In genomic region chr10:50624154-50624865, GRCh38 we compare ENCODE assay signal across 1 cellular context.
TF ChIP-seq lines count a peak whose summit lies in the region.

No MANE protein-coding gene starts in this region.

TF ChIP-seq in HepG2, 621 proteins besides CTCF, POLR2A, EP300 and RAD21 (continued from another document and continues in another):
- no peak for TF ChIP-seq TAF15 (IDR thresholded peaks at IDR 0.05; ENCODE audit: low read depth, low read length, poor library complexity, severe bottlenecking)
- TF ChIP-seq ZNF660 (CRISPR knock-in tag; IDR thresholded peaks at IDR 0.05; ENCODE audit: borderline replicate concordance, low read depth), result no peak; the same call in 1 of the 2 replicates
- TF ChIP-seq SNAPC2 (CRISPR knock-in tag; IDR thresholded peaks at IDR 0.05), result no peak; the same call in 1 of the 2 replicates
- no peak for TF ChIP-seq ZIK1 (CRISPR knock-in tag; IDR thresholded peaks at IDR 0.05; ENCODE audit: borderline replicate concordance, low read depth)
- TF ChIP-seq FOXP1 (IDR thresholded peaks at IDR 0.05), result no peak
- no peak for TF ChIP-seq FOXP1 (CRISPR knock-in tag; IDR thresholded peaks at IDR 0.05)
- peak; percentile 53; the same call in 1 of the 2 replicates for TF ChIP-seq ETV6 (CRISPR knock-in tag; conservative IDR thresholded peaks at IDR 0.05)
- no peak for TF ChIP-seq REXO4 (CRISPR knock-in tag; IDR thresholded peaks at IDR 0.05; ENCODE audit: borderline replicate concordance)
- TF ChIP-seq SOX13 (IDR thresholded peaks at IDR 0.05), result peak; percentile 25; the same call in 1 of the 2 replicates
- TF ChIP-seq SOX13 (CRISPR knock-in tag; conservative IDR thresholded peaks at IDR 0.05 in 1 of 2, IDR thresholded peaks at IDR 0.05 in 1 of 2), result peak in 1 of 2 experiments; percentile 9; a peak in 1 of 4 replicates
- TF ChIP-seq HMGXB3 (CRISPR knock-in tag; IDR thresholded peaks at IDR 0.05; ENCODE audit: borderline replicate concordance), result 0 out of 2 replicates have a peak, but pooled peaks have one; percentile 21
- TF ChIP-seq STAG1 (CRISPR knock-in tag; IDR thresholded peaks at IDR 0.05), result 0 out of 2 replicates have a peak, but pooled peaks have one; percentile 13
- peak; percentile 13; the same call in 1 of the 2 replicates for TF ChIP-seq ZSCAN25 (CRISPR knock-in tag; IDR thresholded peaks at IDR 0.05)
- no peak for TF ChIP-seq FOXM1 (CRISPR knock-in tag; IDR thresholded peaks at IDR 0.05)
- peak; percentile 43; the same call in 1 of the 2 replicates for TF ChIP-seq EED (CRISPR knock-in tag; IDR thresholded peaks at IDR 0.05)
- no peak for TF ChIP-seq HHEX (CRISPR knock-in tag; IDR thresholded peaks at IDR 0.05)
- no peak for TF ChIP-seq ZNF10 (CRISPR knock-in tag; IDR thresholded peaks at IDR 0.05; ENCODE audit: borderline replicate concordance, low read depth)
- peak; percentile 60; the same call in 1 of the 2 replicates for TF ChIP-seq ZMAT3 (CRISPR knock-in tag; conservative IDR thresholded peaks at IDR 0.05)
- no peak for TF ChIP-seq AGO1 (IDR thresholded peaks at IDR 0.05; ENCODE audit: low read depth, low read length, poor library complexity, severe bottlenecking)
- TF ChIP-seq LCORL (IDR thresholded peaks at IDR 0.05), result no peak
- TF ChIP-seq LCORL (CRISPR knock-in tag; IDR thresholded peaks at IDR 0.05), result no peak; the same call in 1 of the 2 replicates
- TF ChIP-seq SMARCE1 (IDR thresholded peaks at IDR 0.05; ENCODE audit: borderline replicate concordance), result no peak
- no peak; the same call in 1 of the 2 replicates for TF ChIP-seq ZNF143 (CRISPR knock-in tag; IDR thresholded peaks at IDR 0.05)
- TF ChIP-seq ZNF816 (CRISPR knock-in tag; IDR thresholded peaks at IDR 0.05; ENCODE audit: borderline replicate concordance), result no peak
- TF ChIP-seq SRSF4 (IDR thresholded peaks at IDR 0.05; ENCODE audit: low read depth, low read length, poor library complexity, severe bottlenecking), result no peak
- TF ChIP-seq ASH2L (IDR thresholded peaks at IDR 0.05; ENCODE audit: insufficient read length, low read depth, low read length), result peak; percentile 62
- peak; percentile 24; the same call in 1 of the 2 replicates for TF ChIP-seq ZNF629 (CRISPR knock-in tag; conservative IDR thresholded peaks at IDR 0.05)
- peak; percentile 83; the same call in 1 of the 2 replicates for TF ChIP-seq GABPB1 (CRISPR knock-in tag; IDR thresholded peaks at IDR 0.05)
- TF ChIP-seq HIVEP1 (CRISPR knock-in tag; IDR thresholded peaks at IDR 0.05), result 0 out of 2 replicates have a peak, but pooled peaks have one; percentile 33
- TF ChIP-seq ZNF263 (CRISPR knock-in tag; IDR thresholded peaks at IDR 0.05), result no peak
- TF ChIP-seq HNF4G (IDR thresholded peaks at IDR 0.05; ENCODE audit: borderline replicate concordance, low read depth, low read length), result peak; percentile 31; the same call in 1 of the 2 replicates
- TF ChIP-seq HNF4G (CRISPR knock-in tag; IDR thresholded peaks at IDR 0.05; ENCODE audit: borderline replicate concordance, low read depth), result no peak
- TF ChIP-seq HCFC1 (IDR thresholded peaks at IDR 0.05; ENCODE audit: low read depth, low read length), result peak; percentile 41; the same call in 1 of the 2 replicates
- TF ChIP-seq NFKB2 (CRISPR knock-in tag; IDR thresholded peaks at IDR 0.05; ENCODE audit: borderline replicate concordance), result no peak
- peak; percentile 51; the same call in 1 of the 2 replicates for TF ChIP-seq NR2C2 (CRISPR knock-in tag; IDR thresholded peaks at IDR 0.05; ENCODE audit: borderline replicate concordance)
- peak; percentile 12 for TF ChIP-seq ZNF543 (CRISPR knock-in tag; IDR thresholded peaks at IDR 0.05)
- TF ChIP-seq ZBTB3 (CRISPR knock-in tag; IDR thresholded peaks at IDR 0.05; ENCODE audit: borderline replicate concordance, low read depth), result no peak
- TF ChIP-seq ZNF296 (CRISPR knock-in tag; conservative IDR thresholded peaks at IDR 0.05), result 0 out of 2 replicates have a peak, but pooled peaks have one; percentile 58
- TF ChIP-seq ZNF260 (CRISPR knock-in tag; IDR thresholded peaks at IDR 0.05; ENCODE audit: borderline replicate concordance, low read depth), result no peak
- TF ChIP-seq TGIF2 (CRISPR knock-in tag; IDR thresholded peaks at IDR 0.05), result no peak
- no peak for TF ChIP-seq U2AF2 (IDR thresholded peaks at IDR 0.05; ENCODE audit: low read depth, low read length)
- peak; percentile 74; the same call in 1 of the 2 replicates for TF ChIP-seq KMT2A (CRISPR knock-in tag; IDR thresholded peaks at IDR 0.05)
- 0 out of 2 replicates have a peak, but pooled peaks have one; percentile 12 for TF ChIP-seq ZNF318 (CRISPR knock-in tag; IDR thresholded peaks at IDR 0.05)
- TF ChIP-seq CREB1 (IDR thresholded peaks at IDR 0.05), result peak; percentile 70; the same call in 1 of the 2 replicates
- TF ChIP-seq CREB1 (CRISPR knock-in tag; IDR thresholded peaks at IDR 0.05), result peak; percentile 82
- TF ChIP-seq ZFP37 (CRISPR knock-in tag; IDR thresholded peaks at IDR 0.05; ENCODE audit: borderline replicate concordance), result no peak
- no peak for TF ChIP-seq FOXK2 (IDR thresholded peaks at IDR 0.05)
- 0 out of 2 replicates have a peak, but pooled peaks have one; percentile 16 for TF ChIP-seq ZNF331 (CRISPR knock-in tag; IDR thresholded peaks at IDR 0.05)
- no peak for TF ChIP-seq CCAR2 (optimal IDR thresholded peaks at IDR 0.05; ENCODE audit: low read depth, low read length)
- TF ChIP-seq NR1H2 (CRISPR knock-in tag; IDR thresholded peaks at IDR 0.05; ENCODE audit: borderline replicate concordance, low read depth), result no peak
- TF ChIP-seq ZNF142 (CRISPR knock-in tag; IDR thresholded peaks at IDR 0.05), result peak; percentile 75; the same call in 1 of the 2 replicates
- TF ChIP-seq ZNF496 (CRISPR knock-in tag; IDR thresholded peaks at IDR 0.05; ENCODE audit: insufficient replicate concordance), result no peak
- TF ChIP-seq GTF2F1 (IDR thresholded peaks at IDR 0.05; ENCODE audit: low read length), result no peak
- 0 out of 2 replicates have a peak, but pooled peaks have one; percentile 18 for TF ChIP-seq SIX4 (CRISPR knock-in tag; IDR thresholded peaks at IDR 0.05)
- TF ChIP-seq FOXJ3 (CRISPR knock-in tag; IDR thresholded peaks at IDR 0.05; ENCODE audit: borderline replicate concordance), result 0 out of 2 replicates have a peak, but pooled peaks have one; percentile 38
